Comparison of ENCODE assay signal across 8 cellular contexts in genomic region chr4:40576651-40577480, GRCh38. TPM values are rescaled to one million over a fixed set of nuclear protein-coding genes. Genes with fewer than 3 reads are reported as not detected.
DNase-seq lines count a peak whose midpoint lies in the region; ATAC-seq and TF ChIP-seq lines count a peak whose summit lies in the region.

No MANE protein-coding gene starts in this region.

- H3K4me3 Mint-ChIP-seq in central memory CD8-positive, alpha-beta T cell, result no peak overlapping the region

- H3K27me3 ChIP-seq in left lung (no peaks in the 10 kb centered on the region), suprapubic skin (no peaks in the 10 kb centered on the region)

- H3K4me1 ChIP-seq in left lung, result peaks cover 15 to 90% of the 10 kb centered on the region in 2 donors
- H3K4me1 ChIP-seq in suprapubic skin, result peaks cover 20% of the 10 kb centered on the region

- TF ChIP-seq CTCF in left lung (IDR thresholded peaks at IDR 0.05) (no peak), suprapubic skin (IDR thresholded peaks at IDR 0.05) (no peak)

- peaks cover 2% of the 10 kb centered on the region for H3K36me3 Mint-ChIP-seq in central memory CD8-positive, alpha-beta T cell (ENCODE audit: insufficient read depth)

- TF ChIP-seq POLR2A in suprapubic skin (IDR thresholded peaks at IDR 0.05), result no peak

- peaks cover 6% of the 10 kb centered on the region for H3K27me3 Mint-ChIP-seq in central memory CD8-positive, alpha-beta T cell

- TF ChIP-seq EP300 in suprapubic skin (IDR thresholded peaks at IDR 0.05), result no peak

- H3K9me3 Mint-ChIP-seq in central memory CD8-positive, alpha-beta T cell, result no peaks in the 10 kb centered on the region

- DNase-seq in G401 (ENCODE audit: low spot score) (peak; percentile 64), NOMO-1 treated with dmso at 0.1 percent for 144 hours (lab: John Stamatoyannopoulos, UW; ENCODE audit: unreplicated experiment) (peak; percentile 89), left lung (peak; percentile 91 to 95), suprapubic skin (ENCODE audit: low spot score in 2 of 2) (peak; percentile 81)
- no peak for DNase-seq in central memory CD8-positive, alpha-beta T cell (ENCODE audit: low spot score in 2 of 2)
- no peak for DNase-seq in activated CD4-positive, CD25-positive, alpha-beta regulatory T cell (lab: John Stamatoyannopoulos, UW)

- H3K36me3 ChIP-seq in left lung, result no peaks in the 10 kb centered on the region
- H3K36me3 ChIP-seq in suprapubic skin, result no peaks in the 10 kb centered on the region

- H3K4me1 Mint-ChIP-seq in central memory CD8-positive, alpha-beta T cell, result no peaks in the 10 kb centered on the region

- H3K4me3 ChIP-seq in left lung (no peak overlapping the region), suprapubic skin (peak overlapping the region; percentile 20)

- no peaks in the 10 kb centered on the region for H3K9me3 ChIP-seq in left lung
- no peaks in the 10 kb centered on the region for H3K9me3 ChIP-seq in suprapubic skin

- intact Hi-C loops in left lung (cut with DNase I), result no loop called here

- H3K27ac ChIP-seq in left lung (peak overlapping the region; percentile 76 to 98), suprapubic skin (peak overlapping the region; percentile 57)

- H3K27ac Mint-ChIP-seq in central memory CD8-positive, alpha-beta T cell (ENCODE audit: low read depth), result peak overlapping the region; percentile 52

- ATAC-seq in GM19395 (IDR thresholded peaks at IDR 0.05; ENCODE audit: unreplicated experiment) (peak; percentile 71), HG03378 (IDR thresholded peaks at IDR 0.05; ENCODE audit: unreplicated experiment) (peak; percentile 66), left lung (peak; percentile 95)
- ATAC-seq in central memory CD8-positive, alpha-beta T cell (replicated peaks; ENCODE audit: extremely low read depth, poor library complexity, severe bottlenecking), result peak; percentile 24

- 10% methylated on average over 7 of the region's 7 CpGs for WGBS in suprapubic skin

- in situ Hi-C loops in G401 (cut with HindIII; ENCODE audit: low sequenced_read_pairs), result loop anchor here (25.0 kb wide), 1 partner anchor 135 kb away; no protein-coding TSS in a partner anchor

RNA-seq across cellular contexts. Expression of gene RBM47, which starts 52.8 kb away (rescaled TPM):
- total RNA-seq in G401 (2014; rRNA removed; shearing (Covaris generic)), result 25.4 and 49.7 TPM in 2 replicates
- total RNA-seq in left lung, result 100 to 1,000 TPM in 1 of 2 donors, 10 to 100 TPM in 1; 83.5 to 110 TPM
- 100 to 1,000 TPM in 1 of 4 donors, 10 to 100 TPM in 3; 40.2 to 286 (median 47.4) TPM for total RNA-seq in suprapubic skin

Comparison
In these comparisons a context has a peak if more than half of its experiments do, and no peak if none do; other contexts are left out.
1. DNase-seq: peak in G401 (single experiment), NOMO-1 treated with dmso at 0.1 percent for 144 hours (single experiment), left lung (2 of 2) and suprapubic skin (2 of 2); none in central memory CD8-positive, alpha-beta T cell (0 of 2) and activated CD4-positive, CD25-positive, alpha-beta regulatory T cell (0 of 4).
2. ATAC-seq: peak in every context shown above with its lines; median percentile 95 in left lung; 71 in GM19395; 66 in HG03378; 24 in central memory CD8-positive, alpha-beta T cell.